Comparison of ENCODE assay signal across 22 cellular contexts in the genomic region with DNA sequence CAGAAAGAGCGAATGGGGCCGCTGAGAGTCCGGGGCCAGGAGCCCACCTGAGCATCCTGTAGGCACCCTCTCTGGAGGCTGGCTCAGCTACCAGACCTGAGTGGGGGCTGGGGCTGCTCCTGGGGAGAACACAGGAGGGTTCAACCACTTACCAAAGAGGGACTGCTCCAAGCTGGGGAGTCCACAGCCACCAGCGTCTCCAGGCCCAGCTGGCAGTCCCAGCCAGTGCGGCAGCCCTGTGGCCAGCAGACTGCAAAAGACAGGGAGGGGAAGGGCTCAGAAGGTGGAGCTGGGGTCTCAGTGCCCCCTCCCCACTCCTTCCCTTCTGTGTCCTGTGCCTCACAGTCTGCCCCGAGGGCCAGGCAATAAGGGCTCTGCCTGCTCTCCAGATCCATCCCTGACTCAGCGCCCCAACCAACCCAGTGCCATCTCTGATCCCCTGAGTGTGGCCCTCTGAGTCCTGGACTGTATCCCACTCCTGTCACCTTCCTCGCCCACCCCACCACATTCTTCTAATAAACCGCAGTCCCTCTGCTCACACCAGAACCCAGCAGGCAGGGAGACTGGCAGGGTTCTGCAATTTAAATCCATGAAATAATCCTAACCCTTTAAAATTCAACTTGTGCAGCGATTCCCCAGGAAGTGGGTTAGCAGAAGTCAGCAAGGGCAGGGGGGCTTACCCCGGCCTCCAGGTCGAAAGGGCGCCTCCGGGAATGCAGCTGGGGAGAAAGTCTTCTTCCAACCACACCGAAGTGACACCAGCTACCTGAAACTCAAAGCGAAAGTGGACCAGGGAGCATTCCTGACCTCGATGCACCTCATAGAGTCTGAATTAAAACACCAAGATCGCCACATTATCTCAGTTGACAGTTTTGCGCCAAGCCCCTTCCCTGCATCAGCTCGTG. TPM values are rescaled to one million over a fixed set of nuclear protein-coding genes. Genes with fewer than 3 reads are reported as not detected.
DNase-seq lines count a peak whose midpoint lies in the region; ATAC-seq and TF ChIP-seq lines count a peak whose summit lies in the region.
"Had no signal": no experiment of that assay in that cellular context is flagged by ENCODE, and none has a peak within 500 bp of the region (broad histone marks: within the 10 kb centered on the region; RNA-seq: fewer than 3 reads in every experiment).

No MANE protein-coding gene starts in this region.

- H3K4me2 ChIP-seq in GM23248 (ENCODE audit: unreplicated experiment) (no peak overlapping the region), osteoblast (ENCODE audit: insufficient read depth, low read length) (no peak overlapping the region)

- H3K27me3 ChIP-seq in GM23248 (replicated peaks; ENCODE audit: insufficient read depth) (peaks cover 7% of the 10 kb centered on the region; the same call in 1 of the 2 replicates), osteoblast (ENCODE audit: insufficient read depth, low read length) (peaks cover 2% of the 10 kb centered on the region)
- H3K27me3 ChIP-seq: ovary had no signal

- peak; percentile 33 for DNase-seq in 8988T
- no peak for DNase-seq in GM23248
- DNase-seq in coronary artery (ENCODE audit: low spot score), result peak; percentile 63
- DNase-seq in osteoblast (ENCODE audit: insufficient read length, low spot score, missing footprints), result peak; percentile 84
- DNase-seq in NK-92 (lab: John Stamatoyannopoulos, UW; ENCODE audit: unreplicated experiment), result no peak
- no peak for DNase-seq in NCI-H226
- DNase-seq: activated naive CD4-positive, alpha-beta T cell treated with anti-CD3 and anti-CD28 coated beads, Interleukin-2, amount 50 U/mL, for 16 hours; amniotic stem cell; C1 segment of cervical spinal cord; DND-41; hypothalamus; immature natural killer cell; Kasumi-1; left ventricle myocardium inferior; naive thymus-derived CD4-positive, alpha-beta T cell; NCI-H510A; OCI-M1; ovary; retina; transverse colon had no signal

- peaks cover 6% of the 10 kb centered on the region; the same call in 1 of the 2 replicates for H3K4me1 ChIP-seq in GM23248 (ENCODE audit: insufficient read depth)
- H3K4me1 ChIP-seq in osteoblast (ENCODE audit: insufficient read depth, low read length), result peaks cover 10% of the 10 kb centered on the region
- H3K4me1 ChIP-seq: transverse colon had no signal

- no peaks in the 10 kb centered on the region for H3K9me3 ChIP-seq in GM23248 (ENCODE audit: low read depth)
- no peaks in the 10 kb centered on the region for H3K9me3 ChIP-seq in osteoblast (ENCODE audit: low read depth, low read length)
- H3K9me3 ChIP-seq: gastroesophageal sphincter, left ventricle myocardium inferior, ovary, transverse colon had no signal

- H3K79me2 ChIP-seq in GM23248 (ENCODE audit: insufficient read depth) (no peaks in the 10 kb centered on the region), osteoblast (ENCODE audit: insufficient read depth, low read length) (no peaks in the 10 kb centered on the region)

- 70 to 71% methylated on average over 20 of the region's 20 CpGs for WGBS in GM23248 (ENCODE audit: low coverage in 1 of 2, low lambda C conversion rate in 2 of 2, missing lambda C conversion rate in 2 of 2), 2 experiments

- H3K27ac ChIP-seq in GM23248 (no peak overlapping the region), coronary artery (no peak overlapping the region), osteoblast (ENCODE audit: low read depth, low read length) (no peak overlapping the region)
- H3K27ac ChIP-seq: gastroesophageal sphincter, left ventricle myocardium inferior, ovary, transverse colon had no signal

- no peak for ATAC-seq in HG02571 (IDR thresholded peaks at IDR 0.05; ENCODE audit: unreplicated experiment)
- ATAC-seq: gastroesophageal sphincter; naive thymus-derived CD4-positive, alpha-beta T cell had no signal

- peak overlapping the region; percentile 67 for H2AFZ ChIP-seq in GM23248
- H2AFZ ChIP-seq in osteoblast (ENCODE audit: low read length), result peak overlapping the region; percentile 37

- H3K4me3 ChIP-seq in GM23248 (no peak overlapping the region), coronary artery (no peak overlapping the region), osteoblast (ENCODE audit: insufficient read depth, low read length) (no peak overlapping the region)
- H3K4me3 ChIP-seq: gastroesophageal sphincter, left ventricle myocardium inferior, ovary, transverse colon had no signal

- H4K20me1 ChIP-seq in GM23248 (ENCODE audit: insufficient read depth), result no peaks in the 10 kb centered on the region
- no peaks in the 10 kb centered on the region for H4K20me1 ChIP-seq in osteoblast (ENCODE audit: insufficient read depth, low read length)

- TF ChIP-seq CTCF in coronary artery (IDR thresholded peaks at IDR 0.05) (no peak), osteoblast (IDR thresholded peaks at IDR 0.05; ENCODE audit: extremely low read depth, low read depth, low read length) (no peak)

- no peak overlapping the region for H3K9ac ChIP-seq in GM23248

- in situ Hi-C loops in GM23248 (cut with MboI), result no loop called here

- H3F3A ChIP-seq in GM23248 (ENCODE audit: insufficient read depth), result no peaks in the 10 kb centered on the region

- H3K36me3 ChIP-seq in GM23248 (ENCODE audit: low read depth), result no peaks in the 10 kb centered on the region
- H3K36me3 ChIP-seq in osteoblast (ENCODE audit: insufficient read depth, low read length), result no peaks in the 10 kb centered on the region
- H3K36me3 ChIP-seq: ovary, transverse colon had no signal

- H3K9me2 ChIP-seq in GM23248 (ENCODE audit: insufficient read depth), result no peaks in the 10 kb centered on the region

RNA-seq across cellular contexts. Expression of gene CHST1, which starts 13.3 kb away (rescaled TPM):
- not detected in 2 replicates for total RNA-seq in GM23248 (2014; rRNA removed; shearing (Covaris generic))
- polyA plus RNA-seq in GM23248 (2016; fragmentation: Nextera tagmentation; extraction: Ambion mirVana), result 0.06 and 0.18 TPM in 2 replicates
- total RNA-seq in osteoblast, result 1.1 and 1.5 TPM in 2 replicates
- total RNA-seq: naive thymus-derived CD4-positive, alpha-beta T cell had no signal
- polyA plus RNA-seq: naive thymus-derived CD4-positive, alpha-beta T cell had no signal

Comparison
In these comparisons a context has a peak if more than half of its experiments do, and no peak if none do; other contexts are left out.
1. DNase-seq: peak in 8988T (single experiment), coronary artery (single experiment) and osteoblast (single experiment); none in GM23248 (single experiment), NK-92 (single experiment) and NCI-H226 (single experiment).